18 cellular contexts compared by ENCODE assay signal in the genomic region with DNA sequence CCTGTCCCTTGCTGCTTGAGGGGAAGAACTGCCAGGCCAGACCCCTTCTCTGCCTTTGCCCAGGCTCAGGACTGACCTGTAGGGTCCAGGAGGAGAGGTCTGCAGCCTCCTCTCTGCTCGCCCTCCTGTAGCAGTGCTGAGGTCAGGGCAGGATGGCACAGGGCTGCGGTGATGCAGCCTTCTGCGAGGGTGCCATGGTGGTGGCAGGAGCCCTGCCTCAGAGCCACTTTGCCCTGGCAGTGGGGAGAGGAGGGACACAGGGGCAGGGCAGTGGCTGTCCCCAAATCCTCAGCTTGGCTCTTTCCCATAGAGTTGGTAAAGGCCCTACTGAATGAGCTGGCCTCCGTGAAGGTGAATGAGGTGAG. TPM values are rescaled to one million over a fixed set of nuclear protein-coding genes. Genes with fewer than 3 reads are reported as not detected.
A peak's percentile ranks its signal among the peaks of the same experiment; 100 is the strongest.
DNase-seq lines count a peak whose midpoint lies in the region; ATAC-seq and TF ChIP-seq lines count a peak whose summit lies in the region.
"Had no signal": no experiment of that assay in that cellular context is flagged by ENCODE, and none has a peak within 500 bp of the region (broad histone marks: within the 10 kb centered on the region; RNA-seq: fewer than 3 reads in every experiment).

No MANE protein-coding gene starts in this region.

- intact Hi-C loops in heart left ventricle (cut with DNase I): no loop called here

- no peak for TF ChIP-seq CTCF in heart left ventricle (IDR thresholded peaks at IDR 0.05)
- no peak for TF ChIP-seq CTCF in right atrium auricular region (IDR thresholded peaks at IDR 0.05)
- no peak for TF ChIP-seq CTCF in foreskin keratinocyte (conservative IDR thresholded peaks at IDR 0.05)

- H3K9me3 ChIP-seq in heart left ventricle (no peaks in the 10 kb centered on the region), right atrium auricular region (no peaks in the 10 kb centered on the region), neuronal stem cell (replicated peaks in 1 of 2; ENCODE audit: control insufficient read depth in 2 of 2, insufficient read depth in 1 of 2, low read depth in 1 of 2, low read length in 2 of 2) (no peaks in the 10 kb centered on the region)

- no peak overlapping the region for H4K91ac ChIP-seq in neuronal stem cell (ENCODE audit: low read depth, low read length, poor library complexity)

- no peak overlapping the region for H2BK120ac ChIP-seq in neuronal stem cell (ENCODE audit: low read depth, low read length)

- H3K4me1 ChIP-seq in heart left ventricle (no peaks in the 10 kb centered on the region), right atrium auricular region (no peaks in the 10 kb centered on the region), foreskin keratinocyte (peaks cover 15% of the 10 kb centered on the region), neuronal stem cell (ENCODE audit: control insufficient read depth in 2 of 2, insufficient read depth in 1 of 2, low read depth in 1 of 2, low read length in 2 of 2) (no peaks in the 10 kb centered on the region), urinary bladder (ENCODE audit: insufficient read depth) (no peaks in the 10 kb centered on the region)
- H3K4me1 ChIP-seq: neural progenitor cell had no signal

- ATAC-seq in heart left ventricle (no peak), foreskin keratinocyte (peak; percentile 6), HG03442 (IDR thresholded peaks at IDR 0.05; ENCODE audit: unreplicated experiment) (no peak), HG03039 (IDR thresholded peaks at IDR 0.05; ENCODE audit: unreplicated experiment) (no peak)
- ATAC-seq: Panc1 had no signal

- H3K4me3 ChIP-seq in heart left ventricle (no peak overlapping the region), right atrium auricular region (no peak overlapping the region), neuronal stem cell (ENCODE audit: low read length in 2 of 2) (no peak overlapping the region), urinary bladder (ENCODE audit: low read depth, low read length) (peak overlapping the region; percentile 14)
- H3K4me3 ChIP-seq: dorsolateral prefrontal cortex, neural progenitor cell had no signal

- H4K8ac ChIP-seq in neuronal stem cell (ENCODE audit: low read depth, low read length): no peak overlapping the region

- no peak overlapping the region for H3K4ac ChIP-seq in neuronal stem cell (ENCODE audit: low read length)

- H3K9ac ChIP-seq in neuronal stem cell (ENCODE audit: low read depth, low read length, poor library complexity): no peak overlapping the region
- H3K9ac ChIP-seq: neural progenitor cell had no signal

- no peak overlapping the region for H2BK12ac ChIP-seq in neuronal stem cell (ENCODE audit: low read length)

- H3K27me3 ChIP-seq in heart left ventricle (no peaks in the 10 kb centered on the region), right atrium auricular region (no peaks in the 10 kb centered on the region), foreskin keratinocyte (no peaks in the 10 kb centered on the region), neuronal stem cell (ENCODE audit: control insufficient read depth in 3 of 3, insufficient read depth in 3 of 3, low read depth in 1 of 3, low read length in 3 of 3) (no peaks in the 10 kb centered on the region)
- H3K27me3 ChIP-seq: dorsolateral prefrontal cortex, neural progenitor cell had no signal

- H3K79me1 ChIP-seq in neuronal stem cell (ENCODE audit: low read depth, low read length): no peaks in the 10 kb centered on the region

- H2BK5ac ChIP-seq in neuronal stem cell (ENCODE audit: low read length): peak overlapping the region; percentile 59

- TF ChIP-seq POLR2A in heart left ventricle (IDR thresholded peaks at IDR 0.05): no peak

- DNase-seq in heart left ventricle: peak in 3 of 5 donors; percentile 2 to 19 (median 17)
- no peak for DNase-seq in right atrium auricular region (ENCODE audit: low spot score)
- no peak for DNase-seq in foreskin keratinocyte
- DNase-seq in neuronal stem cell (ENCODE audit: low spot score): no peak
- DNase-seq in SK-N-DZ (ENCODE audit: low spot score): no peak
- DNase-seq: activated naive CD4-positive, alpha-beta T cell; hypothalamus; NCI-H1930; SW 1271 had no signal

- no peak overlapping the region for H2BK15ac ChIP-seq in neuronal stem cell (ENCODE audit: low read length)

- H3K36me3 ChIP-seq in heart left ventricle: no peaks in the 10 kb centered on the region
- H3K36me3 ChIP-seq in right atrium auricular region: no peaks in the 10 kb centered on the region
- no peaks in the 10 kb centered on the region for H3K36me3 ChIP-seq in neuronal stem cell (replicated peaks in 1 of 2; ENCODE audit: control insufficient read depth in 2 of 2, insufficient read depth in 2 of 2, low read length in 2 of 2)
- H3K36me3 ChIP-seq in urinary bladder (ENCODE audit: insufficient read depth): no peaks in the 10 kb centered on the region
- H3K36me3 ChIP-seq: neural progenitor cell, WERI-Rb-1 had no signal

- H3K27ac ChIP-seq in heart left ventricle: no peak overlapping the region
- H3K27ac ChIP-seq in right atrium auricular region: no peak overlapping the region
- peak overlapping the region; percentile 57 for H3K27ac ChIP-seq in foreskin keratinocyte
- H3K27ac ChIP-seq in neuronal stem cell (replicated peaks; ENCODE audit: low read length): no peak overlapping the region
- H3K27ac ChIP-seq in urinary bladder (ENCODE audit: low read depth): peak overlapping the region; percentile 68
- H3K27ac ChIP-seq: dorsolateral prefrontal cortex, neural progenitor cell, WERI-Rb-1 had no signal

- no peak overlapping the region for H3K14ac ChIP-seq in neuronal stem cell (ENCODE audit: low read length)

- peak overlapping the region; percentile 3 for H2AK5ac ChIP-seq in neuronal stem cell (ENCODE audit: low read depth, low read length)

- no peak overlapping the region for H3K23ac ChIP-seq in neuronal stem cell (ENCODE audit: low read depth, low read length, poor library complexity)

- H3K18ac ChIP-seq in neuronal stem cell (ENCODE audit: low read length): no peak overlapping the region

- H2AFZ ChIP-seq in neuronal stem cell (ENCODE audit: low read length): no peak overlapping the region
- H2AFZ ChIP-seq: neural progenitor cell had no signal

- WGBS in heart left ventricle, 4 donors: 90 to 98% (median 96%) methylated on average over 3 to 4 of the region's 4 CpGs
- WGBS in neuronal stem cell (ENCODE audit: extremely low coverage in 2 of 2, insufficient read length in 2 of 2, insufficient replicate concordance in 1 of 2), 2 donors: no CpG with 5 or more reads among the region's 4 CpGs
- WGBS in urinary bladder: 88% methylated on average over 4 of the region's 4 CpGs

- H3K4me2 ChIP-seq in neuronal stem cell (ENCODE audit: insufficient read depth, low read length, poor library complexity, severe bottlenecking): no peak overlapping the region
- H3K4me2 ChIP-seq: neural progenitor cell had no signal

RNA-seq across cellular contexts. Expression of a gene that starts 0.9 kb away (rescaled TPM):
- total RNA-seq in heart left ventricle: 1 to 10 TPM in 5 of 9 donors, under 1 TPM in 4; 0.36 to 1.9 (median 1.1) TPM
- 1 to 10 TPM in 1 of 2 donors, under 1 TPM in 1; 0.35 to 1.4 TPM for polyA plus RNA-seq in heart left ventricle
- under 1 TPM; 0.11 to 0.35 TPM for total RNA-seq in right atrium auricular region
- total RNA-seq in foreskin keratinocyte: 38.4 and 40.7 TPM in 2 replicates
- 25.4 and 26.6 TPM in 2 replicates for polyA plus RNA-seq in foreskin keratinocyte
- 1.5 TPM for polyA plus RNA-seq in neuronal stem cell (2013, experiment 1 of 2)
- 0.83 TPM for polyA plus RNA-seq in neuronal stem cell (2013, experiment 2 of 2)
- total RNA-seq in urinary bladder: 13.6 TPM
- polyA plus RNA-seq in urinary bladder: 25.1 TPM
- polyA plus RNA-seq in SK-N-DZ (2014; cell fraction: cytosol; rRNA removed): 0.41 and 2.3 TPM in 2 replicates
- 2.1 and 2.2 TPM in 2 replicates for polyA plus RNA-seq in SK-N-DZ (2014; cell fraction: nucleus; rRNA removed)

RNA-seq across cellular contexts. Expression of a gene that starts 22.0 kb away (rescaled TPM):
- 1 to 10 TPM; 2.7 to 8.3 (median 4.0) TPM for total RNA-seq in heart left ventricle
- 1 to 10 TPM; 2.7 to 4.3 TPM for polyA plus RNA-seq in heart left ventricle
- total RNA-seq in right atrium auricular region: 1 to 10 TPM; 4.0 to 5.9 TPM
- total RNA-seq in foreskin keratinocyte: 6.4 and 9.0 TPM in 2 replicates
- 7.1 and 9.2 TPM in 2 replicates for polyA plus RNA-seq in foreskin keratinocyte
- polyA plus RNA-seq in neuronal stem cell (2013, experiment 1 of 2): 2.7 TPM
- 2.7 TPM for polyA plus RNA-seq in neuronal stem cell (2013, experiment 2 of 2)
- 6.1 TPM for total RNA-seq in urinary bladder
- 16.8 TPM for polyA plus RNA-seq in urinary bladder
- polyA plus RNA-seq in SK-N-DZ (2014; cell fraction: cytosol; rRNA removed): 0.94 TPM in 1 of 2 replicates, not detected in the other
- 3.4 TPM in 1 of 2 replicates, not detected in the other for polyA plus RNA-seq in SK-N-DZ (2014; cell fraction: nucleus; rRNA removed)
- total RNA-seq: activated CD8-positive, alpha-beta memory T cell treated with anti-CD3 and anti-CD28 coated beads for 36 hours; G401 had no signal

Comparison
In these comparisons a context has a peak if more than half of its experiments do, and no peak if none do; other contexts are left out.
1. DNase-seq: peak in heart left ventricle (3 of 5); none in right atrium auricular region (single experiment), foreskin keratinocyte (0 of 2), neuronal stem cell (single experiment) and SK-N-DZ (single experiment).
2. H3K27ac ChIP-seq: peak in foreskin keratinocyte (single experiment) and urinary bladder (single experiment); none in heart left ventricle (0 of 12), right atrium auricular region (0 of 2) and neuronal stem cell (single experiment).